In the genomic region with DNA sequence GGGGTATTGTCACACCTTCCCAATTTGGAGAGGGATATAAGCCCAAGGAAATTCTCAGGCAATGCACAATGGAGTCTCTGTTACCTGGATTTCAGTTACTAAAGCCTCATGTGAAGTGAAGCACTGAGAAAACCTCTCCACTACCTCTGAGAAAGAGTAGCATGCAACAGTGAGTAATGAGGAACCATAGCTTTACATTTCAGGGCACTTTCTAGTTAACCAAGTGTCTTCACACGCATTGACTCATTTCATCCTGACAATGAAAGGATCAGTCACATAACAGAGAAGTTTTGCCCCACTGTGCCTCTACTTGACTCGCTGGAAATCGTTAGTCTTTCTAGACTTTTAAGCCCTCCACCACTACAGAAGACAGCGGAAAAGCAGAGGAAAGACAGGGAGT, we compare ENCODE assay signal across 11 cellular contexts.
DNase-seq lines count a peak whose midpoint lies in the region; ATAC-seq and TF ChIP-seq lines count a peak whose summit lies in the region.
"Had no signal": no experiment of that assay in that cellular context is flagged by ENCODE, and none has a peak within 500 bp of the region (broad histone marks: within the 10 kb centered on the region; RNA-seq: fewer than 3 reads in every experiment).

No MANE protein-coding gene starts in this region.

- H3K9me3 ChIP-seq in OCI-LY1 (ENCODE audit: low read length): no peaks in the 10 kb centered on the region
- H3K9me3 ChIP-seq: vagina had no signal

- peak; percentile 74 for ATAC-seq in GM18519 (IDR thresholded peaks at IDR 0.05; ENCODE audit: low FRiP score, unreplicated experiment)
- peak; percentile 65 for ATAC-seq in GM21360 (IDR thresholded peaks at IDR 0.05; ENCODE audit: unreplicated experiment)
- peak; percentile 47 for ATAC-seq in HG03039 (IDR thresholded peaks at IDR 0.05; ENCODE audit: unreplicated experiment)
- ATAC-seq: left lobe of liver had no signal

- H3K9me2 ChIP-seq in OCI-LY1 (ENCODE audit: low read depth, low read length): no peaks in the 10 kb centered on the region

- no peak overlapping the region for H2AFZ ChIP-seq in OCI-LY1 (ENCODE audit: low read length)

- no peaks in the 10 kb centered on the region for H3K79me2 ChIP-seq in OCI-LY1 (ENCODE audit: insufficient read depth, low read length)

- no peak overlapping the region for H3K4me3 ChIP-seq in OCI-LY1 (ENCODE audit: low read depth, low read length, poor library complexity, severe bottlenecking)
- H3K4me3 ChIP-seq: vagina had no signal

- TF ChIP-seq CTCF in OCI-LY1 (IDR thresholded peaks at IDR 0.05; ENCODE audit: low read length): no peak

- peak overlapping the region; percentile 33 for H3K27ac ChIP-seq in OCI-LY1 (ENCODE audit: low read depth, low read length, poor library complexity, severe bottlenecking)
- H3K27ac ChIP-seq: vagina had no signal

- H4K20me1 ChIP-seq in OCI-LY1 (ENCODE audit: insufficient read depth, low read length): no peaks in the 10 kb centered on the region

- H3K4me1 ChIP-seq in OCI-LY1 (ENCODE audit: insufficient read depth, low read length, severe bottlenecking): peaks cover 53% of the 10 kb centered on the region

- H3F3A ChIP-seq in OCI-LY1 (ENCODE audit: insufficient read depth, low read length): no peaks in the 10 kb centered on the region

- H3K36me3 ChIP-seq in OCI-LY1 (ENCODE audit: insufficient read depth, low read length): no peaks in the 10 kb centered on the region
- H3K36me3 ChIP-seq: vagina had no signal

- no peaks in the 10 kb centered on the region for H3K27me3 ChIP-seq in OCI-LY1 (ENCODE audit: insufficient read depth, low read length)
- H3K27me3 ChIP-seq: vagina had no signal

- no peak overlapping the region for H3K4me2 ChIP-seq in OCI-LY1 (ENCODE audit: low read length)

- H3K9ac ChIP-seq in OCI-LY1 (ENCODE audit: low read length): peak overlapping the region; percentile 8; the same call in 1 of the 2 replicates

- DNase-seq in stimulated activated CD4-positive, alpha-beta T cell treated with anti-CD3 and anti-CD28 coated beads, Interleukin-2, amount 100 ng/mL, for 48 hours: no peak
- DNase-seq in islet precursor cell (no peak), NCI-H345 treated with DMSO at 0.1 percent for 48 hours (lab: John Stamatoyannopoulos, UW; ENCODE audit: unreplicated experiment) (no peak), dermis blood vessel endothelial cell (no peak)
- DNase-seq: NCI-H82 had no signal
